24 cellular contexts compared by ENCODE assay signal in the genomic region with DNA sequence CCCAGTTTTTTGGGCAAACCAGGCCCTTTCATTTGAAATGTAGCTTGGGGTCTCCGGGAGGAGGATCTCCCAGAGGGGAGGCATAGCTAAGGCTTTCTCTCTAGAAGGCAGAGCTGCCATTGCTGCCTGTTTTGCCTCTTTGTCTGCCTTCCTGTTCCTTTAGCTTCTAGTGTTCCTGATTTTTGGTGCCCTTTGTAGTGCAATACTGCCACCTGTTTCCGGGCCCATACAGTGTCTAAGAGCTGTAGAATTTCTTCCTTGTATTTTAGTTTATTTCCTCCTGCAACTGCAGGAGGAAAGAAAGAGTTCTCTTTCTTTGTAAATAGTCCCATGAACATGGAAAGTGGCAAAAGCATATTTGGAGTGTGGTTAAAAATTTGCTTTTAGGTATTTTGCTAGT. TPM values are rescaled to one million over a fixed set of nuclear protein-coding genes. Genes with fewer than 3 reads are reported as not detected.
DNase-seq lines count a peak whose midpoint lies in the region; ATAC-seq and TF ChIP-seq lines count a peak whose summit lies in the region.
"Had no signal": no experiment of that assay in that cellular context is flagged by ENCODE, and none has a peak within 500 bp of the region (broad histone marks: within the 10 kb centered on the region; RNA-seq: fewer than 3 reads in every experiment).

No MANE protein-coding gene starts in this region.

- H3K9me3 ChIP-seq in GM23248 (ENCODE audit: low read depth): no peaks in the 10 kb centered on the region
- no peaks in the 10 kb centered on the region for H3K9me3 ChIP-seq in MM.1S (replicated peaks; ENCODE audit: insufficient read depth, low read length)
- peaks cover 6% of the 10 kb centered on the region; the same call in 1 of the 2 replicates for H3K9me3 ChIP-seq in SJSA1 (replicated peaks)
- H3K9me3 ChIP-seq in Caco-2: peaks cover 17% of the 10 kb centered on the region

- no peaks in the 10 kb centered on the region for H3K79me2 ChIP-seq in GM23248 (ENCODE audit: insufficient read depth)
- H3K79me2 ChIP-seq in MM.1S (ENCODE audit: low read length): no peaks in the 10 kb centered on the region
- H3K79me2 ChIP-seq: parathyroid adenoma had no signal

- no peak overlapping the region for H3K4me3 Mint-ChIP-seq in Caco-2 (ENCODE audit: unreplicated experiment)
- H3K4me3 Mint-ChIP-seq: activated naive CD8-positive, alpha-beta T cell treated with anti-CD3 and anti-CD28 coated beads for 36 hours; brain; CD8-positive, alpha-beta memory T cell; nephron; stimulated activated naive B cell treated with anti-CD40 and anti-IgM and Interleukin-4, amounts not matched to agents 10 μg/mL and 1 μg/mL and 100 μg/mL, for 72 hours had no signal

- H2AFZ ChIP-seq in GM23248 (peak overlapping the region; percentile 14; the same call in 1 of the 2 replicates), MM.1S (ENCODE audit: low read length) (0 out of 2 replicates have a peak overlapping the region, but pooled peaks have one; percentile 21)
- H2AFZ ChIP-seq: parathyroid adenoma had no signal

- peaks cover 30% of the 10 kb centered on the region for H3K4me1 Mint-ChIP-seq in Caco-2 (ENCODE audit: low read depth, unreplicated experiment)

- WGBS in GM23248 (ENCODE audit: low coverage in 1 of 2, low lambda C conversion rate in 2 of 2, missing lambda C conversion rate in 2 of 2), 2 experiments: 21 to 37% methylated on average over 2 of the region's 2 CpGs

- H3K27ac ChIP-seq in GM23248: no peak overlapping the region
- H3K27ac ChIP-seq in MM.1S (ENCODE audit: low read length): no peak overlapping the region
- H3K27ac ChIP-seq in SJSA1: peak overlapping the region; percentile 68
- H3K27ac ChIP-seq: left ventricle myocardium inferior, parathyroid adenoma, tibial artery had no signal

- ATAC-seq in left colon: peak; percentile 69
- ATAC-seq: stimulated activated naive B cell treated with anti-CD40 and anti-IgM and Interleukin-4, amounts not matched to agents 10 μg/mL and 1 μg/mL and 100 μg/mL, for 72 hours had no signal

- H4K20me1 ChIP-seq in GM23248 (ENCODE audit: insufficient read depth): no peaks in the 10 kb centered on the region
- no peaks in the 10 kb centered on the region for H4K20me1 ChIP-seq in MM.1S (ENCODE audit: insufficient read depth, low read length)

- CTCF ChIA-PET in Caco-2 (lab: Charles Lee): interaction anchor here (0.8 kb wide), 1 partner anchor 70 kb away, joined by 3 read pairs; no protein-coding TSS in a partner anchor

- H3K4me3 ChIP-seq in GM23248 (no peak overlapping the region), MM.1S (ENCODE audit: low read length) (no peak overlapping the region), SJSA1 (no peak overlapping the region), Caco-2 (ENCODE audit: low read depth, low read length) (no peak overlapping the region)
- H3K4me3 ChIP-seq: left ventricle myocardium inferior, tibial artery had no signal

- BruUV-seq in Caco-2 (replicated peaks; lab: Mats Ljungman, UMichigan): no TSS peak

- H3F3A ChIP-seq in GM23248 (ENCODE audit: insufficient read depth) (no peaks in the 10 kb centered on the region; the same call in 1 of the 2 replicates), MM.1S (ENCODE audit: insufficient read depth, low read length) (no peaks in the 10 kb centered on the region)

- H3K9me2 ChIP-seq in GM23248 (ENCODE audit: insufficient read depth) (no peaks in the 10 kb centered on the region), MM.1S (replicated peaks; ENCODE audit: insufficient read depth, low read length) (no peaks in the 10 kb centered on the region)

- in situ Hi-C loops in GM23248 (cut with MboI): no loop called here

- peaks cover 43% of the 10 kb centered on the region for H3K9me3 Mint-ChIP-seq in Caco-2 (ENCODE audit: unreplicated experiment)

- H3K27ac Mint-ChIP-seq in Caco-2 (ENCODE audit: unreplicated experiment): no peak overlapping the region
- H3K27ac Mint-ChIP-seq: activated naive CD8-positive, alpha-beta T cell treated with anti-CD3 and anti-CD28 coated beads for 36 hours; activated T-helper 2 cell treated with anti-CD3 and anti-CD28 coated beads, Interferon-gamma antibody, Interleukin-2, Interleukin-4, amounts not matched to agents 10 μg/mL and 5 μg/mL and 100 μg/mL, durations not matched to agents 14 hours and 24 hours and 36 hours; brain; CD8-positive, alpha-beta memory T cell; nephron; stimulated activated naive B cell treated with anti-CD40 and anti-IgM and Interleukin-4, amounts not matched to agents 10 μg/mL and 1 μg/mL and 100 μg/mL, for 72 hours had no signal

- TF ChIP-seq CTCF in MM.1S (IDR thresholded peaks at IDR 0.05; ENCODE audit: low read length) (peak; percentile 29), Caco-2 (IDR thresholded peaks at IDR 0.05; ENCODE audit: insufficient read depth in 1 of 2, low read depth in 1 of 2, low read length in 1 of 2, severe bottlenecking in 1 of 2, unreplicated experiment in 1 of 2) (no peak)

- no peaks in the 10 kb centered on the region for H3K27me3 ChIP-seq in GM23248 (replicated peaks; ENCODE audit: insufficient read depth)
- no peaks in the 10 kb centered on the region for H3K27me3 ChIP-seq in MM.1S (replicated peaks; ENCODE audit: insufficient read depth, low read length)
- no peaks in the 10 kb centered on the region for H3K27me3 ChIP-seq in SJSA1 (replicated peaks)
- H3K27me3 ChIP-seq in Caco-2 (replicated peaks; ENCODE audit: control insufficient read depth, insufficient read depth, low read length): no peaks in the 10 kb centered on the region
- H3K27me3 ChIP-seq: tibial artery had no signal

- POLR2A ChIA-PET in Caco-2 (lab: Charles Lee): no interaction called here

- DNase-seq in GM23248 (no peak), MM.1S (no peak), SJSA1 (ENCODE audit: low read depth in 1 of 2, low spot score in 2 of 2) (no peak), left colon (no peak), Caco-2 (no peak), cerebellar cortex (ENCODE audit: low spot score) (no peak)
- no peak for DNase-seq in activated CD4-positive, CD25-positive, alpha-beta regulatory T cell (lab: John Stamatoyannopoulos, UW)
- DNase-seq: activated CD4-positive, alpha-beta T cell treated with anti-CD3 and anti-CD28 coated beads, Interleukin-2, amount 50 U/mL, for 1 hour; activated naive CD8-positive, alpha-beta T cell treated with anti-CD3 and anti-CD28 coated beads for 36 hours; CD8-positive, alpha-beta memory T cell; H7; left ventricle myocardium inferior; midbrain; NCI-H1694; NCI-H226; Right ventricle myocardium superior; stimulated activated naive B cell treated with anti-CD40 and anti-IgM and Interleukin-4, amounts not matched to agents 10 μg/mL and 1 μg/mL and 100 μg/mL, for 72 hours; T-helper 1 cell; tibial artery had no signal

- intact Hi-C loops in left colon (cut with DNase I, micrococcal nuclease) (no loop called here), Caco-2 (cut with micrococcal nuclease; ENCODE audit: unreplicated experiment) (no loop called here)

- H3K36me3 Mint-ChIP-seq in Caco-2 (ENCODE audit: insufficient read depth, unreplicated experiment): no peaks in the 10 kb centered on the region
- H3K36me3 Mint-ChIP-seq: activated naive CD8-positive, alpha-beta T cell treated with anti-CD3 and anti-CD28 coated beads for 36 hours; brain; CD8-positive, alpha-beta memory T cell had no signal

- H3K4me2 ChIP-seq in GM23248 (ENCODE audit: unreplicated experiment): no peak overlapping the region
- H3K4me2 ChIP-seq in MM.1S (ENCODE audit: low read depth, low read length): no peak overlapping the region

- H3K36me3 ChIP-seq in GM23248 (ENCODE audit: low read depth): no peaks in the 10 kb centered on the region
- no peaks in the 10 kb centered on the region for H3K36me3 ChIP-seq in MM.1S (replicated peaks; ENCODE audit: insufficient read depth, low read length)
- no peaks in the 10 kb centered on the region for H3K36me3 ChIP-seq in SJSA1
- no peaks in the 10 kb centered on the region for H3K36me3 ChIP-seq in Caco-2 (ENCODE audit: control insufficient read depth, insufficient read depth, low read length)
- H3K36me3 ChIP-seq: left ventricle myocardium inferior, tibial artery had no signal

- no peak overlapping the region for H3K9ac ChIP-seq in GM23248
- no peak overlapping the region for H3K9ac ChIP-seq in MM.1S (ENCODE audit: low read length)
- H3K9ac ChIP-seq: parathyroid adenoma had no signal

- peaks cover 18% of the 10 kb centered on the region for H3K4me1 ChIP-seq in GM23248 (ENCODE audit: insufficient read depth)
- H3K4me1 ChIP-seq in MM.1S (ENCODE audit: low read length): 0 out of 2 replicates have a peak, but pooled peaks cover 15% of the 10 kb centered on the region
- H3K4me1 ChIP-seq in SJSA1 (replicated peaks): peaks cover 12% of the 10 kb centered on the region
- peaks cover 38% of the 10 kb centered on the region for H3K4me1 ChIP-seq in Caco-2
- H3K4me1 ChIP-seq: left ventricle myocardium inferior, tibial artery had no signal

- H3K27me3 Mint-ChIP-seq in Caco-2 (ENCODE audit: insufficient read depth, unreplicated experiment): no peaks in the 10 kb centered on the region

RNA-seq across cellular contexts. Expression of a gene that starts 19.3 kb away (rescaled TPM):
- total RNA-seq in GM23248 (2014; rRNA removed; shearing (Covaris generic)): not detected in 2 replicates
- polyA plus RNA-seq in GM23248 (2016; fragmentation: Nextera tagmentation; extraction: Ambion mirVana): 0.22 and 0.54 TPM in 2 replicates
- 0.09 and 0.39 TPM in 2 replicates for total RNA-seq in SJSA1 (2014; rRNA removed; shearing (Covaris generic))
- total RNA-seq in left colon: under 1 TPM; 0.25 to 0.34 TPM
- 1.5 and 4.0 TPM in 2 replicates for total RNA-seq in Caco-2 (2022)
- total RNA-seq: activated T-helper 2 cell treated with anti-CD3 and anti-CD28 coated beads, Interferon-gamma antibody, Interleukin-2, Interleukin-4, amounts not matched to agents 10 μg/mL and 5 μg/mL and 100 μg/mL, durations not matched to agents 14 hours and 24 hours and 36 hours; CD8-positive, alpha-beta memory T cell; glomerular endothelial cell; left ventricle myocardium inferior; Right ventricle myocardium superior had no signal
- polyA plus RNA-seq: CD8-positive, alpha-beta memory T cell had no signal
